ENCODE assay signal across 1 cellular context in the genomic region with DNA sequence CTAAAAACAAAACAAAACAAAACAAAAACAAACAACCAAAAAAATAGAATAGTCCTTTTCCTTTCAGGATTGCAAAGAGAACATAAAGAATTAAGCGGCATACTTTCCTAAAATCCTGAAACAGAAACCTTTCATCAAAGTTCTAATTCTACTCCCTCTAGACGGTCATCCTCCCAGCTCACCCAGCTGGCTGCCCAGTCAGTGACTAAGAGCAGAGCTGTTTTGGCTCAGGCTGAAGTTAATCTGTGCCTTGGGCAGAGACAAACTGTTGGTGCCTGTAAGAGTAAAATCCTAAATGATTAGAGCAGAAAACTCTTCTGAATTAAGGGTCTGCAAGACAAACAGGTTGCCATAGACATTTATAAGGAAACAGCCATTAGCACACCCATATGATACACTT.
TF ChIP-seq lines count a peak whose summit lies in the region.

No MANE protein-coding gene starts in this region.

TF ChIP-seq in SK-N-SH treated with all-trans-retinoic acid at 6 μM for 48 hours, 23 proteins besides CTCF, POLR2A, EP300 and RAD21 (continued from another document):
- TF ChIP-seq, protein P1, sequence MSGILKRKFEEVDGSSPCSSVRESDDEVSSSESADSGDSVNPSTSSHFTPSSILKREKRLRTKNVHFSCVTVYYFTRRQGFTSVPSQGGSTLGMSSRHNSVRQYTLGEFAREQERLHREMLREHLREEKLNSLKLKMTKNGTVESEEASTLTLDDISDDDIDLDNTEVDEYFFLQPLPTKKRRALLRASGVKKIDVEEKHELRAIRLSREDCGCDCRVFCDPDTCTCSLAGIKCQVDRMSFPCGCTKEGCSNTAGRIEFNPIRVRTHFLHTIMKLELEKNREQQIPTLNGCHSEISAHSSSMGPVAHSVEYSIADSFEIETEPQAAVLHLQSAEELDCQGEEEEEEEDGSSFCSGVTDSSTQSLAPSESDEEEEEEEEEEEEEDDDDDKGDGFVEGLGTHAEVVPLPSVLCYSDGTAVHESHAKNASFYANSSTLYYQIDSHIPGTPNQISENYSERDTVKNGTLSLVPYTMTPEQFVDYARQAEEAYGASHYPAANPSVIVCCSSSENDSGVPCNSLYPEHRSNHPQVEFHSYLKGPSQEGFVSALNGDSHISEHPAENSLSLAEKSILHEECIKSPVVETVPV (CRISPR knock-in tag; IDR thresholded peaks at IDR 0.05): no peak
- no peak for TF ChIP-seq BACH2 (CRISPR knock-in tag; IDR thresholded peaks at IDR 0.05; ENCODE audit: borderline replicate concordance)
- no peak for TF ChIP-seq ZNF70 (CRISPR knock-in tag; IDR thresholded peaks at IDR 0.05)
- no peak for TF ChIP-seq CSDC2 (CRISPR knock-in tag; IDR thresholded peaks at IDR 0.05)
- no peak for TF ChIP-seq ZNF565 (CRISPR knock-in tag; conservative IDR thresholded peaks at IDR 0.05; ENCODE audit: low read depth)
- TF ChIP-seq RARB (CRISPR knock-in tag; IDR thresholded peaks at IDR 0.05): no peak
- TF ChIP-seq, protein P2, sequence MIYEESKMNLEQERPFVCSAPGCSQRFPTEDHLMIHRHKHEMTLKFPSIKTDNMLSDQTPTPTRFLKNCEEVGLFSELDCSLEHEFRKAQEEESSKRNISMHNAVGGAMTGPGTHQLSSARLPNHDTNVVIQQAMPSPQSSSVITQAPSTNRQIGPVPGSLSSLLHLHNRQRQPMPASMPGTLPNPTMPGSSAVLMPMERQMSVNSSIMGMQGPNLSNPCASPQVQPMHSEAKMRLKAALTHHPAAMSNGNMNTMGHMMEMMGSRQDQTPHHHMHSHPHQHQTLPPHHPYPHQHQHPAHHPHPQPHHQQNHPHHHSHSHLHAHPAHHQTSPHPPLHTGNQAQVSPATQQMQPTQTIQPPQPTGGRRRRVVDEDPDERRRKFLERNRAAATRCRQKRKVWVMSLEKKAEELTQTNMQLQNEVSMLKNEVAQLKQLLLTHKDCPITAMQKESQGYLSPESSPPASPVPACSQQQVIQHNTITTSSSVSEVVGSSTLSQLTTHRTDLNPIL (CRISPR knock-in tag; IDR thresholded peaks at IDR 0.05; ENCODE audit: low read depth): no peak
- TF ChIP-seq ZC3H10 (CRISPR knock-in tag; IDR thresholded peaks at IDR 0.05): no peak
- no peak for TF ChIP-seq PPARA (CRISPR knock-in tag; IDR thresholded peaks at IDR 0.05; ENCODE audit: borderline replicate concordance)
- no peak for TF ChIP-seq TCF4 (CRISPR knock-in tag; IDR thresholded peaks at IDR 0.05; ENCODE audit: borderline replicate concordance)
